ENCODE assay signal across 27 cellular contexts in genomic region chr11:41328324-41328723, GRCh38.
"Had no signal": no experiment of that assay in that cellular context is flagged by ENCODE, and none has a peak within 500 bp of the region (broad histone marks: within the 10 kb centered on the region; RNA-seq: fewer than 3 reads in every experiment).

No MANE protein-coding gene starts in this region.

- ATAC-seq: naive thymus-derived CD4-positive, alpha-beta T cell; pancreas; psoas muscle; right cardiac atrium; right lobe of liver; stimulated activated effector memory CD8-positive, alpha-beta T cell treated with anti-CD3 and anti-CD28 coated beads, Interleukin-12 subunit alpha, Interleukin-12 subunit beta, amount 100 ng/mL, for 72 hours; stimulated activated naive CD8-positive, alpha-beta T cell treated with anti-CD3 and anti-CD28 coated beads, Interleukin-15, amount 100 ng/mL, for 72 hours; stimulated activated naive CD8-positive, alpha-beta T cell treated with anti-CD3 and anti-CD28 coated beads, Interleukin-15, Interleukin-2, amounts not matched to agents 100 U/mL and 50 U/mL, for 24 hours had no signal

- H3K36me3 ChIP-seq: neutrophil, pancreas, right lobe of liver, sigmoid colon, suprapubic skin, tibial artery, transverse colon, upper lobe of left lung, uterus had no signal

- H3K9me3 Mint-ChIP-seq: nephron, neural crest cell had no signal

- H3K4me1 Mint-ChIP-seq: naive thymus-derived CD4-positive, alpha-beta T cell; natural killer cell; nephron; neural crest cell; stimulated activated effector memory CD8-positive, alpha-beta T cell treated with anti-CD3 and anti-CD28 coated beads, Interleukin-12 subunit alpha, Interleukin-12 subunit beta, amount 100 ng/mL, for 72 hours; stimulated activated naive CD8-positive, alpha-beta T cell treated with anti-CD3 and anti-CD28 coated beads, Interleukin-15, amount 100 ng/mL, for 72 hours had no signal

- H3K4me1 ChIP-seq: pancreas, psoas muscle, right lobe of liver, sigmoid colon, suprapubic skin, testis, tibial artery, transverse colon, upper lobe of left lung, uterus had no signal

- H3K4me3 ChIP-seq: pancreas, psoas muscle, right lobe of liver, sigmoid colon, suprapubic skin, testis, tibial artery, transverse colon, upper lobe of left lung, uterus had no signal

- H3K4me3 Mint-ChIP-seq: naive thymus-derived CD4-positive, alpha-beta T cell; natural killer cell; nephron; neural crest cell; stimulated activated effector memory CD8-positive, alpha-beta T cell treated with anti-CD3 and anti-CD28 coated beads, Interleukin-12 subunit alpha, Interleukin-12 subunit beta, amount 100 ng/mL, for 72 hours; stimulated activated naive CD8-positive, alpha-beta T cell treated with anti-CD3 and anti-CD28 coated beads, Interleukin-15, amount 100 ng/mL, for 72 hours had no signal

- H3K27me3 ChIP-seq: neutrophil, right lobe of liver, sigmoid colon, suprapubic skin, testis, tibial artery, transverse colon, upper lobe of left lung, uterus had no signal

- H3K36me3 Mint-ChIP-seq: naive thymus-derived CD4-positive, alpha-beta T cell; natural killer cell; stimulated activated effector memory CD8-positive, alpha-beta T cell treated with anti-CD3 and anti-CD28 coated beads, Interleukin-12 subunit alpha, Interleukin-12 subunit beta, amount 100 ng/mL, for 72 hours had no signal

- H3K27ac Mint-ChIP-seq: naive thymus-derived CD4-positive, alpha-beta T cell; natural killer cell; nephron; stimulated activated effector memory CD8-positive, alpha-beta T cell treated with anti-CD3 and anti-CD28 coated beads, Interleukin-12 subunit alpha, Interleukin-12 subunit beta, amount 100 ng/mL, for 72 hours; stimulated activated naive CD8-positive, alpha-beta T cell treated with anti-CD3 and anti-CD28 coated beads, Interleukin-15, amount 100 ng/mL, for 72 hours had no signal

- H3K27ac ChIP-seq: neutrophil, pancreas, psoas muscle, right lobe of liver, sigmoid colon, suprapubic skin, testis, tibial artery, transverse colon, upper lobe of left lung, uterus had no signal

- H3K27me3 Mint-ChIP-seq: naive thymus-derived CD4-positive, alpha-beta T cell; stimulated activated naive CD8-positive, alpha-beta T cell treated with anti-CD3 and anti-CD28 coated beads, Interleukin-15, amount 100 ng/mL, for 72 hours had no signal

- DNase-seq: naive thymus-derived CD4-positive, alpha-beta T cell; natural killer cell; nucleus accumbens; pancreas; psoas muscle; right cardiac atrium; right lobe of liver; sigmoid colon; small intestine; stimulated activated CD4-positive, alpha-beta T cell treated with anti-CD3 and anti-CD28 coated beads, Interleukin-15, amount 100 ng/mL, for 24 hours; stimulated activated CD4-positive, alpha-beta T cell treated with anti-CD3 and anti-CD28 coated beads, Interleukin-2, amount 100 ng/mL, for 24 hours; stimulated activated CD4-positive, alpha-beta T cell treated with anti-CD3 and anti-CD28 coated beads, Interleukin-2, amount 100 ng/mL, for 48 hours; stimulated activated CD4-positive, alpha-beta T cell treated with anti-CD3 and anti-CD28 coated beads, Interleukin-4, amount 100 ng/mL, for 24 hours; stimulated activated naive CD4-positive, alpha-beta T cell; stimulated activated naive CD8-positive, alpha-beta T cell treated with anti-CD3 and anti-CD28 coated beads, Interleukin-15, amount 100 ng/mL, for 72 hours; stimulated activated naive CD8-positive, alpha-beta T cell treated with anti-CD3 and anti-CD28 coated beads, Interleukin-15, Interleukin-2, amounts not matched to agents 100 U/mL and 50 U/mL, for 24 hours; substantia nigra; testis; tibial artery; transverse colon; upper lobe of left lung; uterus had no signal

- H3K9me3 ChIP-seq: neutrophil, pancreas, psoas muscle, right lobe of liver, sigmoid colon, suprapubic skin, testis, tibial artery, transverse colon, upper lobe of left lung, uterus had no signal
